ENCODE assay signal across 19 cellular contexts in genomic region chr11:94117197-94117574, GRCh38.
"Had no signal": no experiment of that assay in that cellular context is flagged by ENCODE, and none has a peak within 500 bp of the region (broad histone marks: within the 10 kb centered on the region; RNA-seq: fewer than 3 reads in every experiment).

No MANE protein-coding gene starts in this region.

- H3K4me1 ChIP-seq: colonic mucosa, gastrocnemius medialis, left lung, lower lobe of right lung had no signal

- DNase-seq: cortex of kidney; effector CD8-positive, alpha-beta T cell; effector memory CD8-positive, alpha-beta T cell; endodermal cell; erythroblast; esophagus squamous epithelium; foreskin melanocyte; gastrocnemius medialis; glutamatergic neuron; head of caudate nucleus; heart right ventricle; hippocampal formation; left colon; left ventricle myocardium superior; mucosa of descending colon; naive B cell had no signal

- ATAC-seq: effector memory CD8-positive, alpha-beta T cell; gastrocnemius medialis; heart right ventricle; left colon; left ventricle myocardium superior; mucosa of descending colon had no signal

- H3K36me3 ChIP-seq: colonic mucosa, esophagus squamous epithelium, gastrocnemius medialis, heart right ventricle, left lung, lower lobe of right lung had no signal

- H3K27ac ChIP-seq: colonic mucosa, esophagus squamous epithelium, gastrocnemius medialis, heart right ventricle, left lung, lower lobe of right lung had no signal

- H3K9me3 ChIP-seq: colonic mucosa, esophagus squamous epithelium, gastrocnemius medialis, heart right ventricle, left lung, lower lobe of right lung, mucosa of descending colon had no signal

- H3K27me3 ChIP-seq: colonic mucosa, esophagus squamous epithelium, gastrocnemius medialis, heart right ventricle, left lung had no signal

- H3K4me3 ChIP-seq: colonic mucosa, esophagus squamous epithelium, gastrocnemius medialis, heart right ventricle, left lung, lower lobe of right lung, mucosa of descending colon had no signal
